ENCODE assay signal across 9 cellular contexts in genomic region chr15:77030042-77030927, GRCh38. TPM values are rescaled to one million over a fixed set of nuclear protein-coding genes. Genes with fewer than 3 reads are reported as not detected.
A peak's percentile ranks its signal among the peaks of the same experiment; 100 is the strongest.
DNase-seq lines count a peak whose midpoint lies in the region; ATAC-seq and TF ChIP-seq lines count a peak whose summit lies in the region.
"Had no signal": no experiment of that assay in that cellular context is flagged by ENCODE, and none has a peak within 500 bp of the region (broad histone marks: within the 10 kb centered on the region; RNA-seq: fewer than 3 reads in every experiment).

No MANE protein-coding gene starts in this region.

- POLR2A ChIA-PET in PC-9 (lab: Charles Lee; ENCODE audit: unreplicated experiment): no interaction called here

- H3K9me2 ChIP-seq in PC-9 (ENCODE audit: insufficient read depth): no peaks in the 10 kb centered on the region

- no TSS peak for BruUV-seq in PC-9 (replicated peaks; lab: Mats Ljungman, UMichigan)

- H3K27me3 ChIP-seq in dorsolateral prefrontal cortex (no peaks in the 10 kb centered on the region), PC-9 (ENCODE audit: insufficient read depth, low read depth) (no peaks in the 10 kb centered on the region)

- CTCF ChIA-PET in PC-9 (lab: Charles Lee): no interaction called here

- no peaks in the 10 kb centered on the region for H3F3A ChIP-seq in PC-9 (ENCODE audit: insufficient read depth, low read depth)

- DNase-seq in DMS 273 treated with DMSO at 0.1 percent for 48 hours (lab: John Stamatoyannopoulos, UW): peak; percentile 74
- peak; percentile 88 to 97 for DNase-seq in NCI-H524 (lab: John Stamatoyannopoulos, UW)
- peak in 9 of 10 donors; percentile 14 to 51 (median 34) for DNase-seq in dorsolateral prefrontal cortex
- peak in 7 of 10 donors; percentile 6 to 89 (median 27) for DNase-seq in posterior cingulate gyrus
- DNase-seq in PC-9: no peak
- no peak for DNase-seq in NCI-H345 treated with DMSO at 0.1 percent for 48 hours (lab: John Stamatoyannopoulos, UW; ENCODE audit: unreplicated experiment)
- DNase-seq in NCI-H446 treated with DMSO at 0.1 percent for 48 hours (lab: John Stamatoyannopoulos, UW): no peak
- DNase-seq: NCI-H510A had no signal

- H4K20me1 ChIP-seq in PC-9 (ENCODE audit: insufficient read depth): no peaks in the 10 kb centered on the region

- ATAC-seq in GM21381 (IDR thresholded peaks at IDR 0.05; ENCODE audit: unreplicated experiment): no peak

- H3K9me3 ChIP-seq in PC-9 (ENCODE audit: insufficient read depth, low read depth): no peaks in the 10 kb centered on the region

- H3K4me3 ChIP-seq in dorsolateral prefrontal cortex: no peak overlapping the region
- H3K4me3 ChIP-seq in PC-9: no peak overlapping the region

- intact Hi-C loops in dorsolateral prefrontal cortex (cut with DNase I): no loop called here
- intact Hi-C loops in posterior cingulate gyrus (cut with DNase I): no loop called here
- intact Hi-C loops in PC-9 (cut with micrococcal nuclease; ENCODE audit: unreplicated experiment): no loop called here

- TF ChIP-seq CTCF in dorsolateral prefrontal cortex (IDR thresholded peaks at IDR 0.05 in 54 of 56, conservative IDR thresholded peaks at IDR 0.05 in 2 of 56; ENCODE audit: low read depth in 1 of 56, partially characterized antibody in 56 of 56) (no peak), PC-9 (conservative IDR thresholded peaks at IDR 0.05) (no peak)

- H3K79me2 ChIP-seq in PC-9 (ENCODE audit: low read depth): no peaks in the 10 kb centered on the region

- no peak overlapping the region for H3K4me2 ChIP-seq in PC-9

- H3K4me1 ChIP-seq in PC-9 (replicated peaks; ENCODE audit: insufficient read depth): no peaks in the 10 kb centered on the region

- H3K27ac ChIP-seq in dorsolateral prefrontal cortex (peak overlapping the region in 2 of 59 donors; percentile 28 to 31), PC-9 (no peak overlapping the region)

- H3K36me3 ChIP-seq in PC-9 (ENCODE audit: low read depth): no peaks in the 10 kb centered on the region

- no peak overlapping the region for H2AFZ ChIP-seq in PC-9

RNA-seq across cellular contexts. Expression of gene PSTPIP1, which starts 35.4 kb away (rescaled TPM):
- 10 to 100 TPM in 5 of 120 experiments, 1 to 10 TPM in 115; 1.7 to 14.5 (median 5.3) TPM for total RNA-seq in dorsolateral prefrontal cortex
- not detected in 2 replicates for total RNA-seq in PC-9 (2021)

RNA-seq across cellular contexts. Expression of gene TSPAN3, which starts 40.6 kb away (rescaled TPM):
- total RNA-seq in dorsolateral prefrontal cortex (100 to 1,000 TPM; 209 to 348 (median 291) TPM), PC-9 (2021) (133 and 151 TPM in 2 replicates)

Comparison
In these comparisons a context has a peak if more than half of its experiments do, and no peak if none do; other contexts are left out.
1. DNase-seq: peak in DMS 273 treated with DMSO at 0.1 percent for 48 hours (single experiment), NCI-H524 (2 of 2), dorsolateral prefrontal cortex (9 of 10) and posterior cingulate gyrus (7 of 10); none in PC-9 (0 of 2), NCI-H345 treated with DMSO at 0.1 percent for 48 hours (single experiment) and NCI-H446 treated with DMSO at 0.1 percent for 48 hours (single experiment).